In the genomic region with DNA sequence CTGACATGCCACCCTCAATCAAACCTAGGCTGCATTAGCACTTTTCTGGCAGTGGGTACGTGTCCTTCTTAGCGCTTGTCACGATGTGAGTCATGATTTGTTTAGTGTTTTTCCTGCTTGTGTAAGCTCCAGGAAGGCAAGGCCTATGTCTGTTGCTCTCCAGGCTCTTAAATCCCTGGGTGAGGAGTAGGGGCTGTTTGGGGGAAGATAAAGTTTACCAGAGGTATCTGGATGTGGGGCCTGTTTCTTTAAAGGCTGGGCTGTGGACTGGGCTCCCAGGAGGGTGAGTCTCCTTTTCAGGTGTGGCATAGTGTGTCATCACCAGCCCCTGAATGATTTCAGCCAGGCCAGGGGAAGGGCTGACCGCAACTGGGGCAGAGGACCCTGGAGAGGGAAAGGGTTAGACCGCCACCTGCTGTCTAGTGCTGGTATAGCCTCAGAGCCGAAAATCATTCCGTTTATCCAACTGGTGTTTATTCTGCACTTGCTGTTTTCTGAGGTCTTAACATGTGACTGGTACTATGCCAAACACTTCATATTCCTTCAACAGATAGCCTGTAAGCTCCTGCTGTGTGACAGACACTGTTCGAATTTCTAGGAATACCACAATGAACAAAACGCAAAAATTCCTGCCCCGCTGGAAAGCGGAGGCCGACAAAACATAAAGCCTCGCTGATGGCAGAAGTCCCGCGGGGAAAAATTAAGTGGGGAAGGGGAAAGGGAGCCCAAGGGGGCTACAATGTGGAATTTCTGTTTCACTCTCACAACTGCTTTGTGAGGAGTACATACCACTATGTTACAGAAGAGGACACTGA, we compare ENCODE assay signal across 8 cellular contexts. TPM values are rescaled to one million over a fixed set of nuclear protein-coding genes. Genes with fewer than 3 reads are reported as not detected.
DNase-seq lines count a peak whose midpoint lies in the region; ATAC-seq and TF ChIP-seq lines count a peak whose summit lies in the region.

No MANE protein-coding gene starts in this region.

- peaks cover 20% of the 10 kb centered on the region; the same call in 1 of the 2 replicates for H3K36me3 ChIP-seq in IMR-90 (ENCODE audit: control insufficient read depth, insufficient read depth, low read length)
- H3K36me3 ChIP-seq in RWPE2 (ENCODE audit: low read depth) = peaks cover 88% of the 10 kb centered on the region
- H3K36me3 ChIP-seq in thyroid gland = no peaks in the 10 kb centered on the region

- H3K4me1 ChIP-seq in IMR-90 (ENCODE audit: control insufficient read depth, insufficient read depth, low read length) (peaks cover 10% of the 10 kb centered on the region), RWPE2 (ENCODE audit: insufficient read depth, poor library complexity, severe bottlenecking) (peaks cover 64% of the 10 kb centered on the region), thyroid gland (peaks cover 0 to 9% of the 10 kb centered on the region in 2 donors)

- no peak overlapping the region for H4K5ac ChIP-seq in IMR-90 (ENCODE audit: low read depth, low read length)

- TF ChIP-seq POLR2A in IMR-90 (IDR thresholded peaks at IDR 0.05; ENCODE audit: low read depth, low read length) = no peak
- TF ChIP-seq POLR2A in thyroid gland (IDR thresholded peaks at IDR 0.05) = no peak

- no peak overlapping the region for H3K9ac ChIP-seq in IMR-90 (ENCODE audit: low read depth, low read length)

- H2BK20ac ChIP-seq in IMR-90 (ENCODE audit: low read depth, low read length) = 0 out of 2 replicates have a peak overlapping the region, but pooled peaks have one; percentile 8

- CTCF ChIA-PET in IMR-90 (lab: Yijun Ruan, JAX) = interaction anchor here (0.5 to 5.2 kb wide), 10 partner anchors 9 to 366 kb away, joined by 3 to 61 read pairs (median 4); no protein-coding TSS in a partner anchor

- BruUV-seq in IMR-90 (replicated peaks; lab: Mats Ljungman, UMichigan) = no TSS peak

- POLR2A ChIA-PET in IMR-90 (lab: Charles Lee; ENCODE audit: unreplicated experiment) = no interaction called here

- no peak overlapping the region for H2BK15ac ChIP-seq in IMR-90 (ENCODE audit: low read depth, low read length)

- peak overlapping the region; percentile 27 for H3K27ac Mint-ChIP-seq in osteocyte (ENCODE audit: unreplicated experiment)

- H3K4me3 ChIP-seq in IMR-90 (ENCODE audit: insufficient read depth, low read depth, low read length) (no peak overlapping the region), RWPE2 (ENCODE audit: severe bottlenecking) (no peak overlapping the region), thyroid gland (replicated peaks in 1 of 3) (no peak overlapping the region)

- H2BK5ac ChIP-seq in IMR-90 (ENCODE audit: low read depth, low read length, poor library complexity, severe bottlenecking) = peak overlapping the region; percentile 74

- H3K4me3 Mint-ChIP-seq in osteocyte (ENCODE audit: unreplicated experiment) = no peak overlapping the region

- peak overlapping the region; percentile 1 for H2AK9ac ChIP-seq in IMR-90 (replicated peaks; ENCODE audit: low read depth, low read length, poor library complexity)

- 0 out of 2 replicates have a peak overlapping the region, but pooled peaks have one; percentile 13 for H2AK5ac ChIP-seq in IMR-90 (ENCODE audit: low read depth, low read length)

- peaks cover 4% of the 10 kb centered on the region for H3K4me1 Mint-ChIP-seq in osteocyte (ENCODE audit: unreplicated experiment)

- no peak overlapping the region for H3K14ac ChIP-seq in IMR-90 (replicated peaks; ENCODE audit: low read depth, low read length)

- peak overlapping the region; percentile 38 for H3K4ac ChIP-seq in IMR-90 (ENCODE audit: low read depth, low read length)

- peak overlapping the region; percentile 3; the same call in 1 of the 2 replicates for H3K4me2 ChIP-seq in IMR-90 (ENCODE audit: low read depth, low read length)

- in situ Hi-C loops in G401 (cut with HindIII; ENCODE audit: low sequenced_read_pairs) (no loop called here), IMR-90 (cut with MboI; ENCODE audit: low sequenced_read_pairs) (loop anchor here (10.0 kb wide), 1 partner anchor 238 kb away; no protein-coding TSS in a partner anchor)

- H2AFZ ChIP-seq in IMR-90 (replicated peaks; ENCODE audit: low read length, poor library complexity) = peak overlapping the region; percentile 68

- H3K9me3 ChIP-seq in IMR-90 (ENCODE audit: control insufficient read depth, insufficient read depth, low read length) (no peaks in the 10 kb centered on the region), RWPE2 (ENCODE audit: severe bottlenecking) (no peaks in the 10 kb centered on the region), thyroid gland (no peaks in the 10 kb centered on the region)

- H3K79me1 ChIP-seq in IMR-90 (ENCODE audit: low read depth in 1 of 2, low read length in 2 of 2) = peaks cover 2 to 38% of the 10 kb centered on the region in 2 experiments; a peak in 2 of 4 replicates

- ATAC-seq in IMR-90 (ENCODE audit: low read depth) (peak; percentile 94), RWPE2 (ENCODE audit: low read depth) (peak; percentile 93), HG03045 (IDR thresholded peaks at IDR 0.05; ENCODE audit: unreplicated experiment) (no peak)

- peak overlapping the region; percentile 2; the same call in 1 of the 2 replicates for H3K56ac ChIP-seq in IMR-90 (ENCODE audit: extremely low read depth, insufficient read depth, low read length)

- no CpG with 5 or more reads among the region's 15 CpGs for WGBS in IMR-90 (ENCODE audit: extremely low coverage in 2 of 2, insufficient read length in 1 of 2), 2 experiments
- 43 to 44% methylated on average over 15 of the region's 15 CpGs for WGBS in thyroid gland, 2 donors

- H3K18ac ChIP-seq in IMR-90 (ENCODE audit: low read depth, low read length) = no peak overlapping the region

- H3K27me3 ChIP-seq in IMR-90 (ENCODE audit: control insufficient read depth, insufficient read depth, low read length) (no peaks in the 10 kb centered on the region), RWPE2 (ENCODE audit: insufficient read depth, poor library complexity, severe bottlenecking) (no peaks in the 10 kb centered on the region), thyroid gland (no peaks in the 10 kb centered on the region)

- H2BK120ac ChIP-seq in IMR-90 (ENCODE audit: low read depth, low read length) = peak overlapping the region; percentile 30; the same call in 1 of the 2 replicates

- H3K9me3 Mint-ChIP-seq in osteocyte (ENCODE audit: unreplicated experiment) = no peaks in the 10 kb centered on the region

- H3K9me1 ChIP-seq in IMR-90 (ENCODE audit: insufficient read depth, low read length) = peaks cover 3% of the 10 kb centered on the region; the same call in 1 of the 2 replicates

- H3K27ac ChIP-seq in IMR-90 (ENCODE audit: insufficient read depth, low read length) = peak overlapping the region; percentile 24; the same call in 1 of the 2 replicates
- peak overlapping the region; percentile 96 for H3K27ac ChIP-seq in RWPE2 (ENCODE audit: poor library complexity, severe bottlenecking)
- H3K27ac ChIP-seq in thyroid gland = no peak overlapping the region

- H4K91ac ChIP-seq in IMR-90 (ENCODE audit: insufficient read depth, low read depth, low read length) = no peak overlapping the region

- TF ChIP-seq RAD21 in IMR-90 (IDR thresholded peaks at IDR 0.05; ENCODE audit: low read length) = peak; percentile 97

- H3K36me3 Mint-ChIP-seq in osteocyte (ENCODE audit: unreplicated experiment) = no peaks in the 10 kb centered on the region

- H3K23ac ChIP-seq in IMR-90 (ENCODE audit: low read depth, low read length) = no peak overlapping the region

- peak; percentile 94 for TF ChIP-seq CTCF in IMR-90 (conservative IDR thresholded peaks at IDR 0.05; ENCODE audit: low read depth, low read length)
- TF ChIP-seq CTCF in RWPE2 (IDR thresholded peaks at IDR 0.05; ENCODE audit: poor library complexity, severe bottlenecking) = peak; percentile 97
- peak; percentile 94 for TF ChIP-seq CTCF in osteocyte (IDR thresholded peaks at IDR 0.05)
- peak; percentile 78 to 96 (median 94) for TF ChIP-seq CTCF in thyroid gland (IDR thresholded peaks at IDR 0.05)

- peaks cover 27% of the 10 kb centered on the region for H4K20me1 ChIP-seq in IMR-90 (ENCODE audit: insufficient read depth, low read length)

- dilution Hi-C loops in IMR-90 (cut with HindIII; ENCODE audit: low sequenced_read_pairs, unreplicated experiment) = no loop called here

- DNase-seq in G401 (ENCODE audit: low spot score) (peak; percentile 79), IMR-90 (peak; percentile 90), RWPE2 (ENCODE audit: low spot score) (peak; percentile 94), foreskin melanocyte (peak; percentile 45), osteocyte (ENCODE audit: extremely low spot score, unreplicated experiment) (no peak), thyroid gland (peak; percentile 73)
- peak; percentile 45 for DNase-seq in activated T-helper 9 cell treated with anti-CD3 and anti-CD28 coated beads, Interleukin-2, amount 50 U/mL, for 16 hours (ENCODE audit: low read depth)

- H4K8ac ChIP-seq in IMR-90 (ENCODE audit: low read depth in 2 of 2, low read length in 2 of 2) = peak overlapping the region in 1 of 2 experiments; percentile 14; a peak in 1 of 4 replicates

- intact Hi-C loops in IMR-90 (cut with micrococcal nuclease) = loop anchor here (1.0 kb wide), 4 partner anchors 28 to 238 kb away; a partner anchor contains a TSS
- intact Hi-C loops in thyroid gland (cut with DNase I) = loop anchor here (5.0 to 10.0 kb wide), 3 partner anchors 122 to 240 kb away; a partner anchor contains a TSS

- H3K27me3 Mint-ChIP-seq in osteocyte (ENCODE audit: unreplicated experiment) = peaks cover 2% of the 10 kb centered on the region

RNA-seq across cellular contexts. Expression of a gene that starts 9.7 kb away (rescaled TPM):
- 12.9 and 15.6 TPM in 2 replicates for total RNA-seq in G401 (2014; rRNA removed; shearing (Covaris generic))
- total RNA-seq in IMR-90 (2012; rRNA removed) = 2.0 and 3.1 TPM in 2 replicates
- 59.5 and 64.8 TPM in 2 replicates for polyA plus RNA-seq in IMR-90 (2012; rRNA removed)
- polyA plus RNA-seq in IMR-90 (2012; cell fraction: cytosol; rRNA removed) = 22.2 and 123 TPM in 2 replicates
- 50.5 and 133 TPM in 2 replicates for polyA plus RNA-seq in IMR-90 (2012; cell fraction: nucleus; rRNA removed; ENCODE audit: low replicate concordance)
- total RNA-seq in osteocyte = 4.2 and 4.5 TPM in 2 replicates
- total RNA-seq in thyroid gland = 10 to 100 TPM; 28.9 to 57.7 (median 37.7) TPM

RNA-seq across cellular contexts. Expression of a gene that starts 49.8 kb away (rescaled TPM):
- 0.25 TPM in 1 of 2 replicates, not detected in the other for total RNA-seq in G401 (2014; rRNA removed; shearing (Covaris generic))
- total RNA-seq in IMR-90 (2012; rRNA removed) = 4.8 and 5.6 TPM in 2 replicates
- 6.6 and 8.6 TPM in 2 replicates for polyA plus RNA-seq in IMR-90 (2012; rRNA removed)
- 4.2 and 4.5 TPM in 2 replicates for polyA plus RNA-seq in IMR-90 (2012; cell fraction: cytosol; rRNA removed)
- 0.59 and 3.4 TPM in 2 replicates for polyA plus RNA-seq in IMR-90 (2012; cell fraction: nucleus; rRNA removed; ENCODE audit: low replicate concordance)
- total RNA-seq in osteocyte = 27.1 and 30.0 TPM in 2 replicates
- 1 to 10 TPM in 3 of 4 donors, not detected in 1; 2.3 to 6.6 (median 5.4) TPM for total RNA-seq in thyroid gland

Comparison
In these comparisons a context has a peak if more than half of its experiments do, and no peak if none do; other contexts are left out.
1. H3K27ac ChIP-seq: peak in IMR-90 (single experiment) and RWPE2 (single experiment); none in thyroid gland (0 of 3).
2. Peak in every context shown above with its lines, with median percentiles within 50 percentile points of each other: CTCF ChIP-seq.